Comparison of ENCODE assay signal across 11 cellular contexts in the genomic region with DNA sequence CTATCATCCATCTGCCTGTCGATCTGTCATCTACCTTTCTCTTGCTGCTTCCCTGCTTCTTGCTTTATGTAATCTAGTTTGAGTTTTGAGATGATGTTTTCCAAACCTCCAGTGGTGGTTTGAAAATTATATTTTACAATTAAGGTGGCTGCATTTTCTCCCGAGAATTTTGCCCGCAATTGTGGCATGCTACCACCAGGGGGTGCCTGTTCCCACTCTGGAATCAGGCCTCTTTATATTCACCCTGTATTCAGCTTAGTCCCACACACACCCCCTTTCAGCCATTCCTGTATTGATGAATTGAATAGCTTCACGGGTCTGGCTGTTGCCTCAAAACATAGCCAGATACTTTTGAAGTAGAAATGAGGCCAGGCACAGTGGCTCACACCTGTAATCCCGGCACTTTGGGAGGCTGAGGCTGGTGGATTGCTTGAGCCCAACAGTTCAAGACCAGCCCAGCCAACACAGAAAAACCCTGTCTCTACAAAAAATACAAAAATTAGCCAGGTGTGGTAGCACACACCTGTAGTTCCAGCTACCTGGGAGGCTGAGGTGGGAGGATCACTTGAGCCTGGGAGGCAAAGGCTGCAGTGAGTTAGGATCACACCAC. TPM values are rescaled to one million over a fixed set of nuclear protein-coding genes. Genes with fewer than 3 reads are reported as not detected.
DNase-seq lines count a peak whose midpoint lies in the region; ATAC-seq and TF ChIP-seq lines count a peak whose summit lies in the region.
"Had no signal": no experiment of that assay in that cellular context is flagged by ENCODE, and none has a peak within 500 bp of the region (broad histone marks: within the 10 kb centered on the region; RNA-seq: fewer than 3 reads in every experiment).

No MANE protein-coding gene starts in this region.

- TF ChIP-seq CTCF in Peyer's patch (IDR thresholded peaks at IDR 0.05) (peak in 4 of 6 experiments; percentile 23 to 52 (median 43)), foreskin fibroblast (IDR thresholded peaks at IDR 0.05; ENCODE audit: low read depth, low read length) (peak; percentile 29)

- peaks cover 0 to 13% (median 0%) of the 10 kb centered on the region in 4 donors for H3K4me1 ChIP-seq in Peyer's patch

- H3K9me3 Mint-ChIP-seq in stimulated activated naive CD8-positive, alpha-beta T cell treated with anti-CD3 and anti-CD28 coated beads, Interleukin-15, amount 100 ng/mL, for 72 hours = peaks cover 10 to 20% of the 10 kb centered on the region in 2 donors
- H3K9me3 Mint-ChIP-seq in natural killer cell treated with Interleukin-12 subunit alpha and Interleukin-12 subunit beta and Interleukin-15 and Interleukin-18, amount 100 ng/mL, for 72 hours = peaks cover 5% of the 10 kb centered on the region

- DNase-seq in stimulated activated naive CD8-positive, alpha-beta T cell treated with anti-CD3 and anti-CD28 coated beads, Interleukin-15, Interleukin-2, amounts not matched to agents 100 U/mL and 50 U/mL, for 24 hours = peak; percentile 49
- DNase-seq in stimulated activated naive CD8-positive, alpha-beta T cell treated with anti-CD3 and anti-CD28 coated beads, Interleukin-15, amount 100 ng/mL, for 72 hours = no peak
- DNase-seq in Peyer's patch (no peak), foreskin fibroblast (peak in 1 of 2 donors; percentile 36), NCI-H2227 treated with DMSO at 0.1 percent for 48 hours (lab: John Stamatoyannopoulos, UW) (no peak)
- DNase-seq in natural killer cell treated with Interleukin-12 subunit alpha and Interleukin-12 subunit beta and Interleukin-15 and Interleukin-18, amount 100 ng/mL, for 72 hours (ENCODE audit: low spot score) = no peak
- DNase-seq: NCI-H446 treated with DMSO at 0.1 percent for 48 hours, upper lobe of left lung had no signal

- no peak for ATAC-seq in stimulated activated naive CD8-positive, alpha-beta T cell treated with anti-CD3 and anti-CD28 coated beads, Interleukin-15, Interleukin-2, amounts not matched to agents 100 U/mL and 50 U/mL, for 24 hours
- ATAC-seq in stimulated activated naive CD8-positive, alpha-beta T cell treated with anti-CD3 and anti-CD28 coated beads, Interleukin-15, amount 100 ng/mL, for 72 hours = no peak
- ATAC-seq in GM21515 (IDR thresholded peaks at IDR 0.05; ENCODE audit: unreplicated experiment) (no peak), GM21737 (IDR thresholded peaks at IDR 0.05; ENCODE audit: unreplicated experiment) (no peak)
- no peak for ATAC-seq in natural killer cell treated with Interleukin-12 subunit alpha and Interleukin-12 subunit beta and Interleukin-15 and Interleukin-18, amount 100 ng/mL, for 72 hours

- no peaks in the 10 kb centered on the region for H3K9me3 ChIP-seq in Peyer's patch

- H3K36me3 Mint-ChIP-seq in natural killer cell treated with Interleukin-12 subunit alpha and Interleukin-12 subunit beta and Interleukin-15 and Interleukin-18, amount 100 ng/mL, for 72 hours = peaks cover 10% of the 10 kb centered on the region

- H3K27ac ChIP-seq in Peyer's patch = no peak overlapping the region
- H3K27ac ChIP-seq: upper lobe of left lung had no signal

- H3K4me1 Mint-ChIP-seq in stimulated activated naive CD8-positive, alpha-beta T cell treated with anti-CD3 and anti-CD28 coated beads, Interleukin-15, amount 100 ng/mL, for 72 hours = peaks cover 24% of the 10 kb centered on the region
- H3K4me1 Mint-ChIP-seq in natural killer cell treated with Interleukin-12 subunit alpha and Interleukin-12 subunit beta and Interleukin-15 and Interleukin-18, amount 100 ng/mL, for 72 hours (ENCODE audit: low read depth in 2 of 2) = peaks cover 11 to 14% of the 10 kb centered on the region in 2 donors

- H3K27ac Mint-ChIP-seq in stimulated activated naive CD8-positive, alpha-beta T cell treated with anti-CD3 and anti-CD28 coated beads, Interleukin-15, amount 100 ng/mL, for 72 hours = peak overlapping the region in 1 of 2 donors; percentile 51
- H3K27ac Mint-ChIP-seq in natural killer cell treated with Interleukin-12 subunit alpha and Interleukin-12 subunit beta and Interleukin-15 and Interleukin-18, amount 100 ng/mL, for 72 hours = no peak overlapping the region
- H3K27ac Mint-ChIP-seq: memory B cell had no signal

- H3K4me3 ChIP-seq in Peyer's patch (no peak overlapping the region), foreskin fibroblast (ENCODE audit: low read depth in 1 of 2, low read length in 2 of 2) (no peak overlapping the region)
- H3K4me3 ChIP-seq: upper lobe of left lung had no signal

- TF ChIP-seq POLR2A in Peyer's patch (IDR thresholded peaks at IDR 0.05) = no peak

- H3K27me3 Mint-ChIP-seq in stimulated activated naive CD8-positive, alpha-beta T cell treated with anti-CD3 and anti-CD28 coated beads, Interleukin-15, amount 100 ng/mL, for 72 hours = peaks cover 31% of the 10 kb centered on the region
- peaks cover 2 to 7% of the 10 kb centered on the region in 2 donors for H3K27me3 Mint-ChIP-seq in natural killer cell treated with Interleukin-12 subunit alpha and Interleukin-12 subunit beta and Interleukin-15 and Interleukin-18, amount 100 ng/mL, for 72 hours

- no peaks in the 10 kb centered on the region for H3K27me3 ChIP-seq in Peyer's patch

- no peaks in the 10 kb centered on the region for H3K36me3 ChIP-seq in Peyer's patch

- H3K4me3 Mint-ChIP-seq in stimulated activated naive CD8-positive, alpha-beta T cell treated with anti-CD3 and anti-CD28 coated beads, Interleukin-15, amount 100 ng/mL, for 72 hours = no peak overlapping the region
- no peak overlapping the region for H3K4me3 Mint-ChIP-seq in natural killer cell treated with Interleukin-12 subunit alpha and Interleukin-12 subunit beta and Interleukin-15 and Interleukin-18, amount 100 ng/mL, for 72 hours
- H3K4me3 Mint-ChIP-seq: memory B cell had no signal

RNA-seq across cellular contexts. Expression of gene PRSS22, which starts 3.2 kb away (rescaled TPM):
- total RNA-seq in Peyer's patch = 1 to 10 TPM in 3 of 4 donors, not detected in 1; 1.4 to 1.9 (median 1.8) TPM
- total RNA-seq in natural killer cell treated with Interleukin-12 subunit alpha and Interleukin-12 subunit beta and Interleukin-15 and Interleukin-18, amount 100 ng/mL, for 72 hours = under 1 TPM; 0.86 TPM

RNA-seq across cellular contexts. Expression of gene ZG16B, which starts 24.7 kb away (rescaled TPM):
- 10 to 100 TPM in 1 of 4 donors, 1 to 10 TPM in 3; 2.5 to 13.0 (median 5.5) TPM for total RNA-seq in Peyer's patch
- total RNA-seq in natural killer cell treated with Interleukin-12 subunit alpha and Interleukin-12 subunit beta and Interleukin-15 and Interleukin-18, amount 100 ng/mL, for 72 hours = 10 to 100 TPM in 1 of 2 donors, 1 to 10 TPM in 1; 3.8 to 22.1 TPM

RNA-seq across cellular contexts. Expression of gene FLYWCH2, which starts 28.2 kb away (rescaled TPM):
- total RNA-seq in Peyer's patch = 10 to 100 TPM; 40.8 to 61.3 (median 53.1) TPM
- total RNA-seq in natural killer cell treated with Interleukin-12 subunit alpha and Interleukin-12 subunit beta and Interleukin-15 and Interleukin-18, amount 100 ng/mL, for 72 hours = 10 to 100 TPM; 21.5 to 24.7 TPM

RNA-seq across cellular contexts. Expression of gene PRSS21, which starts 37.8 kb away (rescaled TPM):
- under 1 TPM in 1 of 4 donors, not detected in 3; 0.88 TPM for total RNA-seq in Peyer's patch
- 10 to 100 TPM in 1 of 2 donors, under 1 TPM in 1; 0.53 to 21.5 TPM for total RNA-seq in natural killer cell treated with Interleukin-12 subunit alpha and Interleukin-12 subunit beta and Interleukin-15 and Interleukin-18, amount 100 ng/mL, for 72 hours

RNA-seq across cellular contexts. Expression of gene PRSS41, which starts 56.5 kb away (rescaled TPM):
- total RNA-seq in Peyer's patch = not detected
- not detected for total RNA-seq in natural killer cell treated with Interleukin-12 subunit alpha and Interleukin-12 subunit beta and Interleukin-15 and Interleukin-18, amount 100 ng/mL, for 72 hours
